In the genomic region with DNA sequence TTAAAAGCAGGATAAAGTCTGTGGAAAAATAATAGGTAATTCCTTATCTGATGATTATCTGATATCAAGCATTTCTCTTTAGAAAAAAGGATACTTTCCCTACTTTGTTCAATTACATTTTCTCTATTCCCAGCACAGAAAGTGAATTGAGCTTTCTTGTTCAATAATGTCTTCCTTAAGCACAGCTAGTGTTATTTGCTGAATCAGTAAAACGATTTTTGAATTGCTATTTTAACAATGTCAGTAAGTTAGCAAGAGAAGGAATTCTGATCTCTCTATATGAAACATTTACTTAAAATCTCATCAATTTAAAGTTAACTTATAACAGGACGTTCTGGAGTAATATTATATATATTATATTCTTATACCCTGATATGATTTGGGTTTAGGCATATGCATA, we compare ENCODE assay signal across 31 cellular contexts.
"Had no signal": no experiment of that assay in that cellular context is flagged by ENCODE, and none has a peak within 500 bp of the region (broad histone marks: within the 10 kb centered on the region; RNA-seq: fewer than 3 reads in every experiment).

No MANE protein-coding gene starts in this region.

- H3K4me3 Mint-ChIP-seq: natural killer cell; nephron; neural progenitor cell; stimulated activated memory B cell treated with anti-CD40 and anti-IgM and Interleukin-4, amounts not matched to agents 10 μg/mL and 1 μg/mL and 100 μg/mL, for 72 hours; stimulated activated naive CD8-positive, alpha-beta T cell treated with anti-CD3 and anti-CD28 coated beads, Interleukin-15, amount 100 ng/mL, for 72 hours; type B pancreatic cell had no signal

- H3K4me1 Mint-ChIP-seq: natural killer cell; neural progenitor cell; stimulated activated memory B cell treated with anti-CD40 and anti-IgM and Interleukin-4, amounts not matched to agents 10 μg/mL and 1 μg/mL and 100 μg/mL, for 72 hours; stimulated activated naive CD8-positive, alpha-beta T cell treated with anti-CD3 and anti-CD28 coated beads, Interleukin-15, amount 100 ng/mL, for 72 hours had no signal

- H3K27me3 ChIP-seq: neural progenitor cell, ovary, spleen, testis, tibial artery, transverse colon, upper lobe of right lung, uterus had no signal

- ATAC-seq: natural killer cell; psoas muscle; right cardiac atrium; sciatic nerve; stimulated activated memory B cell treated with anti-CD40 and anti-IgM and Interleukin-4, amounts not matched to agents 10 μg/mL and 1 μg/mL and 100 μg/mL, for 72 hours; stimulated activated naive CD8-positive, alpha-beta T cell treated with anti-CD3 and anti-CD28 coated beads, Interleukin-15, amount 100 ng/mL, for 72 hours; stimulated activated naive CD8-positive, alpha-beta T cell treated with anti-CD3 and anti-CD28 coated beads, Interleukin-15, Interleukin-2, amounts not matched to agents 100 U/mL and 50 U/mL, for 24 hours; upper lobe of right lung had no signal

- H3K27ac Mint-ChIP-seq: natural killer cell; nephron; neural progenitor cell; progenitor cell of endocrine pancreas; stimulated activated memory B cell treated with anti-CD40 and anti-IgM and Interleukin-4, amounts not matched to agents 10 μg/mL and 1 μg/mL and 100 μg/mL, for 72 hours; stimulated activated naive CD8-positive, alpha-beta T cell treated with anti-CD3 and anti-CD28 coated beads, Interleukin-15, amount 100 ng/mL, for 72 hours; type B pancreatic cell had no signal

- H3K4me3 ChIP-seq: neural progenitor cell, ovary, psoas muscle, skin epidermis, smooth muscle cell, spleen, suprapubic skin, testis, tibial artery, transverse colon, upper lobe of right lung, uterus had no signal

- H3K27ac ChIP-seq: neural progenitor cell, ovary, parathyroid adenoma, psoas muscle, skin epidermis, spleen, suprapubic skin, testis, tibial artery, transverse colon, upper lobe of right lung, uterus had no signal

- H3K9me3 Mint-ChIP-seq: natural killer cell; nephron; neural progenitor cell; stimulated activated memory B cell treated with anti-CD40 and anti-IgM and Interleukin-4, amounts not matched to agents 10 μg/mL and 1 μg/mL and 100 μg/mL, for 72 hours; stimulated activated naive CD8-positive, alpha-beta T cell treated with anti-CD3 and anti-CD28 coated beads, Interleukin-15, amount 100 ng/mL, for 72 hours; type B pancreatic cell had no signal

- H3K9ac ChIP-seq: neural progenitor cell, parathyroid adenoma had no signal

- H3K27me3 Mint-ChIP-seq: progenitor cell of endocrine pancreas; stimulated activated memory B cell treated with anti-CD40 and anti-IgM and Interleukin-4, amounts not matched to agents 10 μg/mL and 1 μg/mL and 100 μg/mL, for 72 hours; stimulated activated naive CD8-positive, alpha-beta T cell treated with anti-CD3 and anti-CD28 coated beads, Interleukin-15, amount 100 ng/mL, for 72 hours; type B pancreatic cell had no signal

- H3K36me3 Mint-ChIP-seq: natural killer cell; neural progenitor cell; stimulated activated memory B cell treated with anti-CD40 and anti-IgM and Interleukin-4, amounts not matched to agents 10 μg/mL and 1 μg/mL and 100 μg/mL, for 72 hours; type B pancreatic cell had no signal

- H3K79me2 ChIP-seq: parathyroid adenoma had no signal

- H3K4me1 ChIP-seq: neural progenitor cell, parathyroid adenoma, psoas muscle, spleen, suprapubic skin, testis, transverse colon, upper lobe of right lung, uterus had no signal

- H3K9me3 ChIP-seq: ovary, psoas muscle, spleen, suprapubic skin, testis, tibial artery, transverse colon, upper lobe of right lung, uterus had no signal

- H3K4me2 ChIP-seq: neural progenitor cell, smooth muscle cell had no signal

- H2AFZ ChIP-seq: neural progenitor cell, parathyroid adenoma had no signal

- DNase-seq: natural killer cell; occipital lobe; ovary; posterior cingulate gyrus; psoas muscle; right cardiac atrium; spleen; stimulated activated CD4-positive, alpha-beta T cell treated with anti-CD3 and anti-CD28 coated beads, Interleukin-12 subunit alpha, Interleukin-12 subunit beta, amount 100 ng/mL, for 4 hours; stimulated activated CD4-positive, alpha-beta T cell treated with anti-CD3 and anti-CD28 coated beads, Interleukin-1b, Interleukin-23, amount 100 ng/mL, for 48 hours; stimulated activated CD4-positive, alpha-beta T cell treated with anti-CD3 and anti-CD28 coated beads, Interleukin-4, amount 100 ng/mL, for 1 hour; stimulated activated CD4-positive, alpha-beta T cell treated with anti-CD3 and anti-CD28 coated beads, Interleukin-4, amount 100 ng/mL, for 4 hours; stimulated activated CD8-positive, alpha-beta memory T cell treated with anti-CD3 and anti-CD28 coated beads, Interleukin-4, amount 100 ng/mL, for 48 hours; stimulated activated naive CD4-positive, alpha-beta T cell; stimulated activated naive CD8-positive, alpha-beta T cell treated with anti-CD3 and anti-CD28 coated beads, Interleukin-15, amount 100 ng/mL, for 72 hours; stimulated activated naive CD8-positive, alpha-beta T cell treated with anti-CD3 and anti-CD28 coated beads, Interleukin-15, Interleukin-2, amounts not matched to agents 100 U/mL and 50 U/mL, for 24 hours; substantia nigra; testis; tibial artery; transverse colon; upper lobe of right lung; uterus had no signal
